ENCODE assay signal across 19 cellular contexts in genomic region chr17:79191270-79191934, GRCh38.
A peak's percentile ranks its signal among the peaks of the same experiment; 100 is the strongest.
DNase-seq lines count a peak whose midpoint lies in the region; ATAC-seq and TF ChIP-seq lines count a peak whose summit lies in the region.
"Had no signal": no experiment of that assay in that cellular context is flagged by ENCODE, and none has a peak within 500 bp of the region (broad histone marks: within the 10 kb centered on the region; RNA-seq: fewer than 3 reads in every experiment).

No MANE protein-coding gene starts in this region.

- no peaks in the 10 kb centered on the region for H3K9me3 Mint-ChIP-seq in endodermal cell
- H3K9me3 Mint-ChIP-seq: CD4-positive, alpha-beta T cell; HFFc6 had no signal

- H3K9me3 ChIP-seq in right cardiac atrium (ENCODE audit: control insufficient read depth, low read length) (no peaks in the 10 kb centered on the region), endodermal cell (ENCODE audit: control insufficient read depth, low read length) (no peaks in the 10 kb centered on the region), tibial nerve (no peaks in the 10 kb centered on the region)
- H3K9me3 ChIP-seq: HAP-1 had no signal

- DNase-seq in Right ventricle myocardium inferior (ENCODE audit: missing footprints) (peak; percentile 58), right cardiac atrium (no peak), NCI-H82 (lab: John Stamatoyannopoulos, UW) (peak; percentile 88), endodermal cell (peak; percentile 71), retina (peak; percentile 39), T-helper 1 cell (no peak), tibial nerve (ENCODE audit: low spot score in 2 of 2) (no peak)
- DNase-seq: 8988T; AML-193; C1 segment of cervical spinal cord; CD4-positive, alpha-beta T cell; DMS153; DMS79 treated with DMSO at 0.1 percent for 48 hours; EL; GDM1; HFFc6 had no signal

- no peaks in the 10 kb centered on the region for H3K36me3 Mint-ChIP-seq in endodermal cell (ENCODE audit: low read depth)

- H3K27ac Mint-ChIP-seq in endodermal cell = no peak overlapping the region
- H3K27ac Mint-ChIP-seq: CD4-positive, alpha-beta T cell; HFFc6 had no signal

- H3K27ac ChIP-seq in right cardiac atrium (ENCODE audit: low read length) (no peak overlapping the region), endodermal cell (ENCODE audit: low read depth, low read length) (no peak overlapping the region), tibial nerve (no peak overlapping the region)

- H3K36me3 ChIP-seq in endodermal cell (ENCODE audit: control insufficient read depth, insufficient read depth, low read length) = no peaks in the 10 kb centered on the region
- no peaks in the 10 kb centered on the region for H3K36me3 ChIP-seq in tibial nerve
- H3K36me3 ChIP-seq: HAP-1 had no signal

- ATAC-seq in Right ventricle myocardium inferior = no peak
- no peak for ATAC-seq in right cardiac atrium
- ATAC-seq in GM19467 (IDR thresholded peaks at IDR 0.05; ENCODE audit: unreplicated experiment) = no peak
- ATAC-seq: HepG2 had no signal

- no peak for TF ChIP-seq POLR2A in tibial nerve (IDR thresholded peaks at IDR 0.05)

- peaks cover 14% of the 10 kb centered on the region for H3K4me1 Mint-ChIP-seq in endodermal cell

- no peak overlapping the region for H3K9ac ChIP-seq in endodermal cell (ENCODE audit: extremely low read depth, low read length, poor library complexity, severe bottlenecking)

- WGBS in right cardiac atrium = 32% methylated on average over 21 of the region's 21 CpGs
- WGBS in endodermal cell (ENCODE audit: insufficient coverage in 1 of 2, insufficient read length in 1 of 2), 2 experiments = 60 to 72% methylated on average over 16 to 21 of the region's 21 CpGs
- 21 to 24% methylated on average over 18 to 21 of the region's 21 CpGs for WGBS in tibial nerve, 2 donors

- TF ChIP-seq CTCF in endodermal cell (conservative IDR thresholded peaks at IDR 0.05) (no peak), tibial nerve (IDR thresholded peaks at IDR 0.05) (no peak)

- no peak overlapping the region for H3K4me3 Mint-ChIP-seq in endodermal cell
- H3K4me3 Mint-ChIP-seq: CD4-positive, alpha-beta T cell; HFFc6 had no signal

- H3K4me1 ChIP-seq in right cardiac atrium (ENCODE audit: control insufficient read depth, insufficient read depth, low read length) = no peaks in the 10 kb centered on the region
- no peaks in the 10 kb centered on the region for H3K4me1 ChIP-seq in endodermal cell (ENCODE audit: control insufficient read depth, insufficient read depth, low read length)
- no peaks in the 10 kb centered on the region for H3K4me1 ChIP-seq in tibial nerve
- H3K4me1 ChIP-seq: HAP-1 had no signal

- H3K27me3 ChIP-seq in right cardiac atrium (ENCODE audit: control insufficient read depth, insufficient read depth) (no peaks in the 10 kb centered on the region), endodermal cell (ENCODE audit: control insufficient read depth, insufficient read depth, low read length, poor library complexity, severe bottlenecking) (peaks cover 9% of the 10 kb centered on the region), tibial nerve (peaks cover 0 to 61% of the 10 kb centered on the region in 2 donors)

- no peak for TF ChIP-seq EP300 in tibial nerve (IDR thresholded peaks at IDR 0.05)

- intact Hi-C loops in Right ventricle myocardium inferior (cut with DNase I) (no loop called here), right cardiac atrium (cut with DNase I) (no loop called here)

- no peak overlapping the region for H3K4me3 ChIP-seq in right cardiac atrium (ENCODE audit: low read length)
- no peak overlapping the region for H3K4me3 ChIP-seq in endodermal cell (ENCODE audit: low read length)
- no peak overlapping the region for H3K4me3 ChIP-seq in tibial nerve
- H3K4me3 ChIP-seq: HAP-1 had no signal

- H3K27me3 Mint-ChIP-seq in endodermal cell (ENCODE audit: insufficient read depth) = peaks cover 1% of the 10 kb centered on the region

Comparison
In these comparisons a context has a peak if more than half of its experiments do, and no peak if none do; other contexts are left out.
1. DNase-seq: peak in Right ventricle myocardium inferior (single experiment), NCI-H82 (single experiment), endodermal cell (single experiment) and retina (single experiment); none in right cardiac atrium (0 of 3), T-helper 1 cell (0 of 5) and tibial nerve (0 of 2).